Comparison of ENCODE assay signal across 19 cellular contexts in genomic region chr6:136438445-136438844, GRCh38.
DNase-seq lines count a peak whose midpoint lies in the region; ATAC-seq, FAIRE-seq and TF ChIP-seq lines count a peak whose summit lies in the region.
"Had no signal": no experiment of that assay in that cellular context is flagged by ENCODE, and none has a peak within 500 bp of the region (broad histone marks: within the 10 kb centered on the region; RNA-seq: fewer than 3 reads in every experiment).

No MANE protein-coding gene starts in this region.

- 16% methylated on average over 3 of the region's 3 CpGs for WGBS in HepG2 (ENCODE audit: low lambda C conversion rate)
- WGBS in right lobe of liver (ENCODE audit: insufficient coverage, low coverage, low lambda C conversion rate, missing lambda C conversion rate) = 56% methylated on average over 3 of the region's 3 CpGs

- H3K27me3 ChIP-seq in HepG2 (ENCODE audit: control insufficient read depth in 1 of 2, insufficient read depth in 2 of 2, low read length in 2 of 2) (0 out of 5 replicates have a peak, but pooled peaks cover 0 to 4% of the 10 kb centered on the region in 2 experiments), right lobe of liver (no peaks in the 10 kb centered on the region), layer of hippocampus (ENCODE audit: control insufficient read depth, insufficient read depth, low read length) (no peaks in the 10 kb centered on the region), upper lobe of right lung (no peaks in the 10 kb centered on the region)
- H3K27me3 ChIP-seq: BLaER1 treated with 17β-estradiol and CSF1 and Interleukin-3, amounts not matched to agents 10 nM and 100 nM had no signal

- H3K9me3 ChIP-seq in HepG2 (ENCODE audit: low read length) (no peaks in the 10 kb centered on the region), right lobe of liver (no peaks in the 10 kb centered on the region), upper lobe of right lung (no peaks in the 10 kb centered on the region)
- H3K9me3 ChIP-seq: BLaER1 treated with 17β-estradiol and CSF1 and Interleukin-3, amounts not matched to agents 10 nM and 100 nM; MG63 had no signal

- CTCF ChIA-PET in HepG2 (lab: Yijun Ruan, JAX; ENCODE audit: low intra/inter-chr PET ratio, low total read pairs) = no interaction called here

- no peak overlapping the region for H3K9ac ChIP-seq in HepG2 (ENCODE audit: insufficient read depth, low read depth, low read length)
- H3K9ac ChIP-seq: BLaER1 treated with 17β-estradiol and CSF1 and Interleukin-3, amounts not matched to agents 10 nM and 100 nM had no signal

- no peaks in the 10 kb centered on the region for H3K79me2 ChIP-seq in HepG2 (ENCODE audit: insufficient read depth, low read length)

- DNase-seq in HepG2 (ENCODE audit: low spot score) (no peak), right lobe of liver (no peak), caudate nucleus (lab: John Stamatoyannopoulos, UW) (no peak), upper lobe of right lung (no peak), OCI-M1 (lab: John Stamatoyannopoulos, UW) (no peak), D721Med (ENCODE audit: insufficient read length, low spot score) (no peak), cerebellar nuclear complex (lab: John Stamatoyannopoulos, UW) (no peak)
- DNase-seq: DND-41, HFFc6, MG63, NCI-H1105, NCI-H1694 treated with DMSO at 0.1 percent for 48 hours, NCI-H2227 treated with DMSO at 0.1 percent for 48 hours, NCI-H510A treated with DMSO at 0.1 percent for 48 hours, NCI-H774, PC-9 had no signal

- H3K4me3 ChIP-seq in HepG2 (replicated peaks in 1 of 3; ENCODE audit: insufficient read depth in 1 of 3, low read depth in 2 of 3, low read length in 3 of 3) (no peak overlapping the region), right lobe of liver (no peak overlapping the region), upper lobe of right lung (no peak overlapping the region)
- H3K4me3 ChIP-seq: BLaER1 treated with 17β-estradiol and CSF1 and Interleukin-3, amounts not matched to agents 10 nM and 100 nM; MG63; PC-9 had no signal

- TF ChIP-seq RAD21 in HepG2 (CRISPR knock-in tag; IDR thresholded peaks at IDR 0.05) = no peak

- POLR2A ChIA-PET in HepG2 (lab: Yijun Ruan, JAX) = no interaction called here

- no peak for TF ChIP-seq EP300 in HepG2 (IDR thresholded peaks at IDR 0.05; ENCODE audit: low read depth in 2 of 2, low read length in 2 of 2)
- TF ChIP-seq EP300 in HepG2 (CRISPR knock-in tag; IDR thresholded peaks at IDR 0.05; ENCODE audit: borderline replicate concordance) = no peak

- H3K4me2 ChIP-seq in HepG2 (ENCODE audit: low read depth, low read length) = no peak overlapping the region
- H3K4me2 ChIP-seq: BLaER1 treated with 17β-estradiol and CSF1 and Interleukin-3, amounts not matched to agents 10 nM and 100 nM; PC-9 had no signal

- in situ Hi-C loops in HepG2 (cut with HindIII; ENCODE audit: extremely low pct_ligation_motif_present, low pct_unique_long_range_greater_than_20kb) = no loop called here

- H3K27ac ChIP-seq in HepG2 (ENCODE audit: extremely low read length, insufficient read depth, low read length) (no peak overlapping the region), right lobe of liver (no peak overlapping the region), caudate nucleus (ENCODE audit: low read depth, low read length) (peak overlapping the region; percentile 75), layer of hippocampus (ENCODE audit: low read depth, low read length) (peak overlapping the region; percentile 67), upper lobe of right lung (no peak overlapping the region)
- H3K27ac ChIP-seq: BLaER1 treated with 17β-estradiol and CSF1 and Interleukin-3, amounts not matched to agents 10 nM and 100 nM; PC-9 had no signal

- no peaks in the 10 kb centered on the region for H3K36me3 ChIP-seq in HepG2 (replicated peaks in 1 of 2; ENCODE audit: control insufficient read depth in 1 of 2, insufficient read depth in 2 of 2, low read length in 2 of 2)
- no peaks in the 10 kb centered on the region for H3K36me3 ChIP-seq in right lobe of liver
- H3K36me3 ChIP-seq in upper lobe of right lung = no peaks in the 10 kb centered on the region
- H3K36me3 ChIP-seq: BLaER1 treated with 17β-estradiol and CSF1 and Interleukin-3, amounts not matched to agents 10 nM and 100 nM; MG63 had no signal

- ATAC-seq in HepG2 (no peak), right lobe of liver (no peak), upper lobe of right lung (peak; percentile 65)

- no peaks in the 10 kb centered on the region for H3K4me1 ChIP-seq in HepG2 (ENCODE audit: insufficient read depth, low read length)
- H3K4me1 ChIP-seq in right lobe of liver = peaks cover 0 to 38% (median 14%) of the 10 kb centered on the region in 4 donors
- no peaks in the 10 kb centered on the region for H3K4me1 ChIP-seq in upper lobe of right lung

- intact Hi-C loops in HepG2 (cut with micrococcal nuclease; ENCODE audit: unreplicated experiment) (no loop called here), right lobe of liver (cut with DNase I) (no loop called here), upper lobe of right lung (cut with DNase I) (no loop called here)

- TF ChIP-seq POLR2A in HepG2 (IDR thresholded peaks at IDR 0.05; ENCODE audit: insufficient read depth in 1 of 2, low read depth in 2 of 2, low read length in 2 of 2) = no peak
- no peak for TF ChIP-seq POLR2A in right lobe of liver (IDR thresholded peaks at IDR 0.05)

- no peak for TF ChIP-seq CTCF in HepG2 (CRISPR knock-in tag; IDR thresholded peaks at IDR 0.05)
- no peak for TF ChIP-seq CTCF in right lobe of liver (IDR thresholded peaks at IDR 0.05)
- no peak for TF ChIP-seq CTCF in upper lobe of right lung (IDR thresholded peaks at IDR 0.05)
- TF ChIP-seq CTCF in D721Med (IDR thresholded peaks at IDR 0.05; ENCODE audit: insufficient read depth, missing control alignments) = no peak

- no peaks in the 10 kb centered on the region for H4K20me1 ChIP-seq in HepG2 (ENCODE audit: insufficient read depth, low read length)
- H4K20me1 ChIP-seq: BLaER1 treated with 17β-estradiol and CSF1 and Interleukin-3, amounts not matched to agents 10 nM and 100 nM had no signal

- FAIRE-seq in HepG2 (lab: Jason Lieb, UNC) (no peak), D721Med (lab: Jason Lieb, UNC) (no peak)
- FAIRE-seq: H54 had no signal

- BruUV-seq in HepG2 (replicated peaks; lab: Mats Ljungman, UMichigan) = no TSS peak

- H2AFZ ChIP-seq in HepG2 (ENCODE audit: low read length) = no peak overlapping the region
- H2AFZ ChIP-seq: PC-9 had no signal

TF ChIP-seq in HepG2, 621 proteins besides CTCF, POLR2A, EP300 and RAD21:
- TF ChIP-seq HNRNPK (IDR thresholded peaks at IDR 0.05; ENCODE audit: low read depth, low read length, poor library complexity, severe bottlenecking) (peak; percentile 19), AKAP8 (CRISPR knock-in tag; IDR thresholded peaks at IDR 0.05) (no peak), SP2 (CRISPR knock-in tag; IDR thresholded peaks at IDR 0.05) (no peak), REXO4 (CRISPR knock-in tag; IDR thresholded peaks at IDR 0.05; ENCODE audit: borderline replicate concordance) (no peak)

Comparison
In these comparisons a context has a peak if more than half of its experiments do, and no peak if none do; other contexts are left out.
1. H3K27ac ChIP-seq: peak in caudate nucleus (single experiment) and layer of hippocampus (single experiment); none in HepG2 (single experiment), right lobe of liver (0 of 3) and upper lobe of right lung (single experiment).